12 cellular contexts compared by ENCODE assay signal in genomic region chr12:79911889-79912656, GRCh38. TPM values are rescaled to one million over a fixed set of nuclear protein-coding genes. Genes with fewer than 3 reads are reported as not detected.
DNase-seq lines count a peak whose midpoint lies in the region; ATAC-seq lines count a peak whose summit lies in the region.
"Had no signal": no experiment of that assay in that cellular context is flagged by ENCODE, and none has a peak within 500 bp of the region (broad histone marks: within the 10 kb centered on the region; RNA-seq: fewer than 3 reads in every experiment).

No MANE protein-coding gene starts in this region.

- ATAC-seq in GM19351 (IDR thresholded peaks at IDR 0.05; ENCODE audit: unreplicated experiment): peak; percentile 38
- ATAC-seq in activated T-helper 17 cell treated with anti-CD3 and anti-CD28 coated beads, Interleukin-2, amount 50 U/mL, for 72 hours (replicated peaks): peak; percentile 16
- ATAC-seq in GM19328 (IDR thresholded peaks at IDR 0.05; ENCODE audit: unreplicated experiment): no peak
- no peak for ATAC-seq in HG03439 (IDR thresholded peaks at IDR 0.05; ENCODE audit: unreplicated experiment)
- ATAC-seq in GM21360 (IDR thresholded peaks at IDR 0.05; ENCODE audit: unreplicated experiment): no peak

- no peaks in the 10 kb centered on the region for H3K27me3 Mint-ChIP-seq in activated T-helper 17 cell treated with anti-CD3 and anti-CD28 coated beads, Interleukin-2, amount 50 U/mL, for 72 hours

- in situ Hi-C loops in ACHN (cut with HindIII; ENCODE audit: low pct_ligation_motif_present, low pct_unique_long_range_greater_than_20kb, low sequenced_read_pairs): no loop called here

- H3K27ac Mint-ChIP-seq in activated T-helper 17 cell treated with anti-CD3 and anti-CD28 coated beads, Interleukin-2, amount 50 U/mL, for 72 hours: peak overlapping the region; percentile 44

- DNase-seq in ACHN (peak; percentile 38), glomerular visceral epithelial cell (ENCODE audit: extremely low spot score) (peak; percentile 11), NCI-H524 treated with DMSO at 0.1 percent for 48 hours (lab: John Stamatoyannopoulos, UW) (no peak)
- DNase-seq: activated effector memory CD4-positive, alpha-beta T cell treated with Interleukin-2 at 50 U/mL for 16 hours; NCI-H1105; right lobe of liver; T1000 had no signal

- H3K36me3 Mint-ChIP-seq in activated T-helper 17 cell treated with anti-CD3 and anti-CD28 coated beads, Interleukin-2, amount 50 U/mL, for 72 hours (ENCODE audit: low read depth): no peaks in the 10 kb centered on the region

- H3K4me1 Mint-ChIP-seq in activated T-helper 17 cell treated with anti-CD3 and anti-CD28 coated beads, Interleukin-2, amount 50 U/mL, for 72 hours: peaks cover 53% of the 10 kb centered on the region

- H3K4me3 Mint-ChIP-seq in activated T-helper 17 cell treated with anti-CD3 and anti-CD28 coated beads, Interleukin-2, amount 50 U/mL, for 72 hours: peak overlapping the region; percentile 2

- H3K9me3 Mint-ChIP-seq in activated T-helper 17 cell treated with anti-CD3 and anti-CD28 coated beads, Interleukin-2, amount 50 U/mL, for 72 hours: no peaks in the 10 kb centered on the region

RNA-seq across cellular contexts. Expression of gene PPP1R12A, which starts 22.8 kb away (rescaled TPM):
- 10 to 100 TPM; 90.7 to 92.5 TPM for total RNA-seq in activated T-helper 17 cell treated with anti-CD3 and anti-CD28 coated beads, Interleukin-2, amount 50 U/mL, for 72 hours

Comparison
In these comparisons a context has a peak if more than half of its experiments do, and no peak if none do; other contexts are left out.
1. ATAC-seq: peak in GM19351 (single experiment) and activated T-helper 17 cell treated with anti-CD3 and anti-CD28 coated beads, Interleukin-2, amount 50 U/mL, for 72 hours (single experiment); none in GM19328 (single experiment), HG03439 (single experiment) and GM21360 (single experiment).